20 cellular contexts compared by ENCODE assay signal in genomic region chr11:97814325-97814959, GRCh38.
"Had no signal": no experiment of that assay in that cellular context is flagged by ENCODE, and none has a peak within 500 bp of the region (broad histone marks: within the 10 kb centered on the region; RNA-seq: fewer than 3 reads in every experiment).

No MANE protein-coding gene starts in this region.

- DNase-seq: activated CD4-positive, alpha-beta T cell treated with anti-CD3 and anti-CD28 coated beads for 4 hours; activated naive CD4-positive, alpha-beta T cell treated with Interleukin-2 at 50 U/mL for 16 hours; adrenal gland; dorsolateral prefrontal cortex; esophagus squamous epithelium; foreskin melanocyte; kidney glomerular epithelial cell; nucleus accumbens; right lobe of liver; spleen; stimulated activated CD4-positive, alpha-beta T cell treated with anti-CD3 and anti-CD28 coated beads, Interleukin-1b, Interleukin-23, amount 100 ng/mL, for 48 hours; substantia nigra; T-cell; trophoblast cell; WERI-Rb-1 had no signal

- H3K79me2 ChIP-seq: hepatocyte had no signal

- H3K9me3 ChIP-seq: adrenal gland, right lobe of liver had no signal

- H3K36me3 ChIP-seq: adrenal gland, esophagus squamous epithelium, right lobe of liver, spleen, WERI-Rb-1 had no signal

- H3K4me1 ChIP-seq: adrenal gland, esophagus squamous epithelium, right lobe of liver, spleen had no signal

- H3K4me3 Mint-ChIP-seq: brain; natural killer cell treated with Interleukin-12 subunit alpha and Interleukin-12 subunit beta and Interleukin-15 and Interleukin-18, amount 100 ng/mL, for 72 hours; stimulated activated memory B cell treated with anti-CD40 and anti-IgM and Interleukin-4, amounts not matched to agents 10 μg/mL and 1 μg/mL and 100 μg/mL, for 72 hours; T-cell had no signal

- H3K4me3 ChIP-seq: adrenal gland, dorsolateral prefrontal cortex, esophagus squamous epithelium, hepatocyte, right lobe of liver, spleen had no signal

- H3K36me3 Mint-ChIP-seq: brain; stimulated activated memory B cell treated with anti-CD40 and anti-IgM and Interleukin-4, amounts not matched to agents 10 μg/mL and 1 μg/mL and 100 μg/mL, for 72 hours; T-cell had no signal

- ATAC-seq: natural killer cell treated with Interleukin-12 subunit alpha and Interleukin-12 subunit beta and Interleukin-15 and Interleukin-18, amount 100 ng/mL, for 72 hours; right lobe of liver; stimulated activated memory B cell treated with anti-CD40 and anti-IgM and Interleukin-4, amounts not matched to agents 10 μg/mL and 1 μg/mL and 100 μg/mL, for 72 hours; T-cell had no signal

- H3K27me3 ChIP-seq: adrenal gland, dorsolateral prefrontal cortex, esophagus squamous epithelium, hepatocyte, right lobe of liver, spleen had no signal

- H3K4me2 ChIP-seq: hepatocyte had no signal

- H3K4me1 Mint-ChIP-seq: brain; stimulated activated memory B cell treated with anti-CD40 and anti-IgM and Interleukin-4, amounts not matched to agents 10 μg/mL and 1 μg/mL and 100 μg/mL, for 72 hours; T-cell had no signal

- H3K27ac Mint-ChIP-seq: brain; natural killer cell treated with Interleukin-12 subunit alpha and Interleukin-12 subunit beta and Interleukin-15 and Interleukin-18, amount 100 ng/mL, for 72 hours; progenitor cell of endocrine pancreas; stimulated activated memory B cell treated with anti-CD40 and anti-IgM and Interleukin-4, amounts not matched to agents 10 μg/mL and 1 μg/mL and 100 μg/mL, for 72 hours; T-cell had no signal

- H3K27ac ChIP-seq: adrenal gland, dorsolateral prefrontal cortex, esophagus squamous epithelium, hepatocyte, right lobe of liver, spleen, WERI-Rb-1 had no signal

- H3K27me3 Mint-ChIP-seq: brain; natural killer cell treated with Interleukin-12 subunit alpha and Interleukin-12 subunit beta and Interleukin-15 and Interleukin-18, amount 100 ng/mL, for 72 hours; progenitor cell of endocrine pancreas; stimulated activated memory B cell treated with anti-CD40 and anti-IgM and Interleukin-4, amounts not matched to agents 10 μg/mL and 1 μg/mL and 100 μg/mL, for 72 hours; T-cell had no signal

- H2AFZ ChIP-seq: hepatocyte had no signal
